ENCODE assay signal across 18 cellular contexts in genomic region chr17:80196652-80197051, GRCh38. TPM values are rescaled to one million over a fixed set of nuclear protein-coding genes. Genes with fewer than 3 reads are reported as not detected.
"Had no signal": no experiment of that assay in that cellular context is flagged by ENCODE, and none has a peak within 500 bp of the region (broad histone marks: within the 10 kb centered on the region; RNA-seq: fewer than 3 reads in every experiment).

No MANE protein-coding gene starts in this region.

- DNase-seq: NCI-H1048, NCI-H1105, NCI-H146, NCI-H187, NCI-H2029, NCI-H2081 treated with DMSO at 0.1 percent for 48 hours, NCI-H2171, NCI-H226, NCI-H510A, NCI-H524 treated with DMSO at 0.1 percent for 48 hours, NCI-H69, NCI-H774, SHP77 had no signal

- H3K9ac ChIP-seq: KMS-11, SK-N-SH had no signal

- H3K9me3 ChIP-seq: SK-N-SH had no signal

- H3K4me3 ChIP-seq: K562 had no signal

- H3K36me3 Mint-ChIP-seq: IgD-negative memory B cell had no signal

- H3K4me2 ChIP-seq: KMS-11, SK-N-SH had no signal

- H3K27ac ChIP-seq: KMS-11, RWPE1 had no signal

RNA-seq across cellular contexts. Expression of gene CARD14, which starts 26.8 kb away (rescaled TPM):
- total RNA-seq: K562 had no signal
- polyA plus RNA-seq: IgD-negative memory B cell, K562 had no signal
